In genomic region chr2:226398580-226398979, GRCh38 we compare ENCODE assay signal across 12 cellular contexts.
"Had no signal": no experiment of that assay in that cellular context is flagged by ENCODE, and none has a peak within 500 bp of the region (broad histone marks: within the 10 kb centered on the region; RNA-seq: fewer than 3 reads in every experiment).

No MANE protein-coding gene starts in this region.

- H3K27me3 ChIP-seq: cardiac muscle cell, pancreas had no signal

- ATAC-seq: activated CD8-positive, alpha-beta T cell treated with anti-CD3 and anti-CD28 coated beads for 36 hours; activated T-cell treated with anti-CD3 and anti-CD28 coated beads, Interleukin-2, amount 50 U/mL, for 4 hours; naive thymus-derived CD4-positive, alpha-beta T cell; pancreas; stimulated activated memory B cell treated with anti-CD40 and anti-IgM and Interleukin-4, amounts not matched to agents 10 μg/mL and 1 μg/mL and 100 μg/mL, for 72 hours had no signal

- H3K4me1 Mint-ChIP-seq: naive thymus-derived CD4-positive, alpha-beta T cell; stimulated activated memory B cell treated with anti-CD40 and anti-IgM and Interleukin-4, amounts not matched to agents 10 μg/mL and 1 μg/mL and 100 μg/mL, for 72 hours had no signal

- H3K9me3 Mint-ChIP-seq: activated CD8-positive, alpha-beta T cell treated with anti-CD3 and anti-CD28 coated beads for 36 hours; activated T-cell treated with anti-CD3 and anti-CD28 coated beads, Interleukin-2, amount 50 U/mL, for 4 hours; stimulated activated memory B cell treated with anti-CD40 and anti-IgM and Interleukin-4, amounts not matched to agents 10 μg/mL and 1 μg/mL and 100 μg/mL, for 72 hours; T-helper 1 cell treated with Interleukin-12 subunit alpha and Interleukin-12 subunit beta and Interleukin-4 antibody, amounts not matched to agents 30 μg/mL and 1 μg/mL, for 36 hours had no signal

- H3K4me3 ChIP-seq: cardiac muscle cell, pancreas had no signal

- H3K36me3 Mint-ChIP-seq: activated naive CD8-positive, alpha-beta T cell; naive thymus-derived CD4-positive, alpha-beta T cell; stimulated activated memory B cell treated with anti-CD40 and anti-IgM and Interleukin-4, amounts not matched to agents 10 μg/mL and 1 μg/mL and 100 μg/mL, for 72 hours had no signal

- H3K27ac ChIP-seq: cardiac muscle cell, pancreas had no signal

- H3K27ac Mint-ChIP-seq: activated CD8-positive, alpha-beta T cell treated with anti-CD3 and anti-CD28 coated beads for 36 hours; activated naive CD8-positive, alpha-beta T cell; naive thymus-derived CD4-positive, alpha-beta T cell; stimulated activated memory B cell treated with anti-CD40 and anti-IgM and Interleukin-4, amounts not matched to agents 10 μg/mL and 1 μg/mL and 100 μg/mL, for 72 hours; T-helper 1 cell treated with Interleukin-12 subunit alpha and Interleukin-12 subunit beta and Interleukin-4 antibody, amounts not matched to agents 30 μg/mL and 1 μg/mL, for 36 hours had no signal

- DNase-seq: activated CD4-positive, alpha-beta T cell treated with anti-CD3 and anti-CD28 coated beads for 48 hours; activated CD8-positive, alpha-beta T cell treated with anti-CD3 and anti-CD28 coated beads for 36 hours; activated gamma-delta T cell; activated T-cell treated with anti-CD3 and anti-CD28 coated beads, Interleukin-2, amount 50 U/mL, for 4 hours; islet precursor cell; mammary epithelial cell; naive thymus-derived CD4-positive, alpha-beta T cell; pancreas had no signal

- H3K36me3 ChIP-seq: cardiac muscle cell, pancreas had no signal

- FAIRE-seq: pancreas had no signal

- H3K27me3 Mint-ChIP-seq: stimulated activated memory B cell treated with anti-CD40 and anti-IgM and Interleukin-4, amounts not matched to agents 10 μg/mL and 1 μg/mL and 100 μg/mL, for 72 hours had no signal

- H3K4me3 Mint-ChIP-seq: activated CD8-positive, alpha-beta T cell treated with anti-CD3 and anti-CD28 coated beads for 36 hours; activated naive CD8-positive, alpha-beta T cell; activated T-cell treated with anti-CD3 and anti-CD28 coated beads, Interleukin-2, amount 50 U/mL, for 4 hours; naive thymus-derived CD4-positive, alpha-beta T cell; stimulated activated memory B cell treated with anti-CD40 and anti-IgM and Interleukin-4, amounts not matched to agents 10 μg/mL and 1 μg/mL and 100 μg/mL, for 72 hours; T-helper 1 cell treated with Interleukin-12 subunit alpha and Interleukin-12 subunit beta and Interleukin-4 antibody, amounts not matched to agents 30 μg/mL and 1 μg/mL, for 36 hours had no signal

- H3K9me3 ChIP-seq: pancreas had no signal
